15 cellular contexts compared by ENCODE assay signal in the genomic region with DNA sequence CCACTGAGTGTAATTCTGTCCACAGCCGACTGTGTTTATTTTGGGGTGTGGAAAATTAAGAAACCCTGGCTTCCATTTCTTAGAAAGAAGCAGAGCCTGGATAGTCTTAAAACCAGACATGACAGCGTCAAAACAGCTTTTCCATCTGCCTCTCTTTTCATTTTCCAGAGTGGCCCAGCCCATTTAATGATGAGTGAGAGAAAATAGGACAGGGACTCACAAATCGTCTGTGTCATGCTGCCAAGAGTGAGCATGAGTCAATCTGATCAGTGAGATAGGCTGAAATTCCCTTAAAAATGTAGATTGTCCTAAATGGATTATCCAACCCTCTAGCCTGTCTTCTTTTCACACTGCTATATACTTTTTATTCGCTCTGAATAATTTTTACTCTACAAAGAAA.
"Had no signal": no experiment of that assay in that cellular context is flagged by ENCODE, and none has a peak within 500 bp of the region (broad histone marks: within the 10 kb centered on the region; RNA-seq: fewer than 3 reads in every experiment).

No MANE protein-coding gene starts in this region.

- H3K9me3 ChIP-seq: mucosa of descending colon, thoracic aorta had no signal

- H3K36me3 ChIP-seq: left lung, thoracic aorta had no signal

- H3K9ac ChIP-seq: parathyroid adenoma had no signal

- H3K4me1 ChIP-seq: left lung, parathyroid adenoma had no signal

- FAIRE-seq: kidney had no signal

- H3K4me3 ChIP-seq: left lung, mucosa of descending colon, thoracic aorta had no signal

- H3K27ac ChIP-seq: left lung, parathyroid adenoma, thoracic aorta, VCaP had no signal

- H3K79me2 ChIP-seq: parathyroid adenoma had no signal

- H3K27me3 ChIP-seq: left lung had no signal

- ATAC-seq: left lung; mucosa of descending colon; naive thymus-derived CD4-positive, alpha-beta T cell; stimulated activated effector memory CD8-positive, alpha-beta T cell treated with anti-CD3 and anti-CD28 coated beads, Interleukin-12 subunit alpha, Interleukin-12 subunit beta, amount 100 ng/mL, for 72 hours had no signal

- H2AFZ ChIP-seq: parathyroid adenoma had no signal

- DNase-seq: activated CD4-positive, alpha-beta T cell treated with anti-CD3 and anti-CD28 coated beads for 1 hour; activated CD4-positive, alpha-beta T cell treated with anti-CD3 and anti-CD28 coated beads, Interleukin-2, amount 50 U/mL, for 4 hours; activated naive CD4-positive, alpha-beta T cell treated with anti-CD3 and anti-CD28 coated beads for 36 hours; dermis blood vessel endothelial cell; kidney; left lung; mammary epithelial cell; mucosa of descending colon; naive thymus-derived CD4-positive, alpha-beta T cell; stimulated activated CD4-positive, alpha-beta T cell treated with anti-CD3 and anti-CD28 coated beads, Interleukin-12 subunit alpha, Interleukin-12 subunit beta, amount 100 ng/mL, for 4 hours; T1000 had no signal
